In genomic region chr12:122948605-122949004, GRCh38 we compare ENCODE assay signal across 1 cellular context.
TF ChIP-seq lines count a peak whose summit lies in the region.

No MANE protein-coding gene starts in this region.

TF ChIP-seq in IMR-90, 13 proteins besides CTCF, POLR2A, EP300 and RAD21:
- TF ChIP-seq NFE2L2 (IDR thresholded peaks at IDR 0.05; ENCODE audit: low read depth, low read length): no peak
- no peak for TF ChIP-seq MAZ (IDR thresholded peaks at IDR 0.05; ENCODE audit: borderline replicate concordance, low read depth, low read length)
- no peak for TF ChIP-seq CEBPB (IDR thresholded peaks at IDR 0.05; ENCODE audit: low read depth, low read length)
- TF ChIP-seq MAFK (IDR thresholded peaks at IDR 0.05; ENCODE audit: low read depth, low read length): no peak
- TF ChIP-seq BHLHE40 (IDR thresholded peaks at IDR 0.05; ENCODE audit: low read depth, low read length): no peak
- TF ChIP-seq RFX5 (IDR thresholded peaks at IDR 0.05; ENCODE audit: low read depth, low read length): no peak
- no peak for TF ChIP-seq MXI1 (IDR thresholded peaks at IDR 0.05; ENCODE audit: borderline replicate concordance, low read depth, low read length)
- no peak for TF ChIP-seq USF2 (IDR thresholded peaks at IDR 0.05; ENCODE audit: low read depth, low read length)
- TF ChIP-seq, protein P1, sequence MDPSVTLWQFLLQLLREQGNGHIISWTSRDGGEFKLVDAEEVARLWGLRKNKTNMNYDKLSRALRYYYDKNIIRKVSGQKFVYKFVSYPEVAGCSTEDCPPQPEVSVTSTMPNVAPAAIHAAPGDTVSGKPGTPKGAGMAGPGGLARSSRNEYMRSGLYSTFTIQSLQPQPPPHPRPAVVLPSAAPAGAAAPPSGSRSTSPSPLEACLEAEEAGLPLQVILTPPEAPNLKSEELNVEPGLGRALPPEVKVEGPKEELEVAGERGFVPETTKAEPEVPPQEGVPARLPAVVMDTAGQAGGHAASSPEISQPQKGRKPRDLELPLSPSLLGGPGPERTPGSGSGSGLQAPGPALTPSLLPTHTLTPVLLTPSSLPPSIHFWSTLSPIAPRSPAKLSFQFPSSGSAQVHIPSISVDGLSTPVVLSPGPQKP (IDR thresholded peaks at IDR 0.05; ENCODE audit: borderline replicate concordance, low read depth, low read length): no peak
- no peak for TF ChIP-seq RCOR1 (IDR thresholded peaks at IDR 0.05; ENCODE audit: insufficient replicate concordance, low read length)
- TF ChIP-seq CHD1 (IDR thresholded peaks at IDR 0.05; ENCODE audit: low read depth, low read length): no peak
